Comparison of ENCODE assay signal across 28 cellular contexts in genomic region chr7:49669692-49670260, GRCh38.
"Had no signal": no experiment of that assay in that cellular context is flagged by ENCODE, and none has a peak within 500 bp of the region (broad histone marks: within the 10 kb centered on the region; RNA-seq: fewer than 3 reads in every experiment).

No MANE protein-coding gene starts in this region.

- H3K4me1 Mint-ChIP-seq: activated CD4-positive, alpha-beta T cell treated with anti-CD3 and anti-CD28 coated beads, Interleukin-2, amount 10 ng/mL, durations not matched to agents 24 days and 14 days; activated naive CD4-positive, alpha-beta T cell treated with anti-CD3 and anti-CD28 coated beads, Interleukin-2, amount 50 U/mL, for 24 hours; activated naive CD8-positive, alpha-beta T cell treated with anti-CD3 and anti-CD28 coated beads, Interleukin-2, amount 50 U/mL, for 24 hours; stimulated activated effector memory CD8-positive, alpha-beta T cell treated with anti-CD3 and anti-CD28 coated beads, Interleukin-12 subunit alpha, Interleukin-12 subunit beta, amount 100 ng/mL, for 72 hours had no signal

- H3K27me3 Mint-ChIP-seq: activated CD4-positive, alpha-beta memory T cell treated with anti-CD3 and anti-CD28 coated beads for 36 hours; activated CD4-positive, alpha-beta T cell treated with anti-CD3 and anti-CD28 coated beads, Interleukin-2, amount 10 ng/mL, durations not matched to agents 24 days and 14 days; activated naive CD8-positive, alpha-beta T cell treated with anti-CD3 and anti-CD28 coated beads, Interleukin-2, amount 50 U/mL, for 24 hours; activated T-cell treated with anti-CD3 and anti-CD28 coated beads, Interleukin-2, amount 50 U/mL, for 24 hours; natural killer cell treated with Interleukin-12 subunit alpha and Interleukin-12 subunit beta and Interleukin-15 and Interleukin-18, amount 100 ng/mL, for 72 hours; stimulated activated naive CD8-positive, alpha-beta T cell treated with anti-CD3 and anti-CD28 coated beads, Interleukin-15, Interleukin-2, amounts not matched to agents 100 ng/mL and 50 ng/mL, for 24 hours had no signal

- H3K4me3 ChIP-seq: gastrocnemius medialis, lung, mucosa of descending colon, skin epidermis, vagina had no signal

- H3K36me3 ChIP-seq: gastrocnemius medialis, neutrophil, vagina, WERI-Rb-1 had no signal

- DNase-seq: activated CD4-positive, alpha-beta memory T cell treated with anti-CD3 and anti-CD28 coated beads for 36 hours; activated CD4-positive, alpha-beta T cell treated with anti-CD3 and anti-CD28 coated beads, Interleukin-2, amount 10 ng/mL, durations not matched to agents 24 days and 14 days; activated CD8-positive, alpha-beta memory T cell treated with anti-CD3 and anti-CD28 coated beads, Interleukin-2, amount 50 U/mL, for 48 hours; activated gamma-delta T cell; activated naive CD8-positive, alpha-beta T cell treated with anti-CD3 and anti-CD28 coated beads, Interleukin-2, amount 50 U/mL, for 24 hours; activated T-cell treated with anti-CD3 and anti-CD28 coated beads, Interleukin-2, amount 50 U/mL, for 24 hours; amygdala; central memory CD4-positive, alpha-beta T cell; gastrocnemius medialis; mucosa of descending colon; stimulated activated CD4-positive, alpha-beta T cell treated with anti-CD3 and anti-CD28 coated beads, Interleukin-12 subunit alpha, Interleukin-12 subunit beta, amount 100 ng/mL, for 4 hours; stimulated activated CD4-positive, alpha-beta T cell treated with anti-CD3 and anti-CD28 coated beads, Interleukin-4, amount 100 ng/mL, for 24 hours; SW 1271; T-helper 9 cell; WERI-Rb-1 had no signal

- H3K9me3 Mint-ChIP-seq: activated CD4-positive, alpha-beta memory T cell treated with anti-CD3 and anti-CD28 coated beads for 36 hours; activated CD4-positive, alpha-beta T cell treated with anti-CD3 and anti-CD28 coated beads, Interleukin-2, amount 10 ng/mL, durations not matched to agents 24 days and 14 days; T-helper 1 cell treated with Interleukin-12 subunit alpha and Interleukin-12 subunit beta and Interleukin-4 antibody, amounts not matched to agents 30 μg/mL and 1 μg/mL, for 36 hours had no signal

- H3K4me3 Mint-ChIP-seq: activated CD4-positive, alpha-beta memory T cell treated with anti-CD3 and anti-CD28 coated beads for 36 hours; activated CD4-positive, alpha-beta T cell treated with anti-CD3 and anti-CD28 coated beads, Interleukin-2, amount 10 ng/mL, durations not matched to agents 24 days and 14 days; activated naive CD4-positive, alpha-beta T cell treated with anti-CD3 and anti-CD28 coated beads, Interleukin-2, amount 50 U/mL, for 24 hours; activated naive CD8-positive, alpha-beta T cell treated with anti-CD3 and anti-CD28 coated beads, Interleukin-2, amount 50 U/mL, for 24 hours; activated T-cell treated with anti-CD3 and anti-CD28 coated beads, Interleukin-2, amount 50 U/mL, for 24 hours; natural killer cell treated with Interleukin-12 subunit alpha and Interleukin-12 subunit beta and Interleukin-15 and Interleukin-18, amount 100 ng/mL, for 72 hours; stimulated activated effector memory CD8-positive, alpha-beta T cell treated with anti-CD3 and anti-CD28 coated beads, Interleukin-12 subunit alpha, Interleukin-12 subunit beta, amount 100 ng/mL, for 72 hours; stimulated activated naive CD8-positive, alpha-beta T cell treated with anti-CD3 and anti-CD28 coated beads, Interleukin-15, Interleukin-2, amounts not matched to agents 100 ng/mL and 50 ng/mL, for 24 hours; T-helper 1 cell treated with Interleukin-12 subunit alpha and Interleukin-12 subunit beta and Interleukin-4 antibody, amounts not matched to agents 30 μg/mL and 1 μg/mL, for 36 hours; type B pancreatic cell had no signal

- H3K27ac ChIP-seq: gastrocnemius medialis, neutrophil, vagina, WERI-Rb-1 had no signal

- H3K9me3 ChIP-seq: gastrocnemius medialis, mucosa of descending colon, neutrophil, vagina had no signal

- H3K4me1 ChIP-seq: gastrocnemius medialis had no signal

- H3K27me3 ChIP-seq: gastrocnemius medialis, neutrophil, vagina had no signal

- H3K36me3 Mint-ChIP-seq: activated CD4-positive, alpha-beta memory T cell treated with anti-CD3 and anti-CD28 coated beads for 36 hours; activated naive CD4-positive, alpha-beta T cell treated with anti-CD3 and anti-CD28 coated beads, Interleukin-2, amount 50 U/mL, for 24 hours; stimulated activated effector memory CD8-positive, alpha-beta T cell treated with anti-CD3 and anti-CD28 coated beads, Interleukin-12 subunit alpha, Interleukin-12 subunit beta, amount 100 ng/mL, for 72 hours; type B pancreatic cell had no signal

- ATAC-seq: activated CD4-positive, CD25-positive, alpha-beta regulatory T cell treated with anti-CD3 and anti-CD28 coated beads, Interleukin-2, amount 50 U/mL, for 24 hours; activated naive CD8-positive, alpha-beta T cell treated with anti-CD3 and anti-CD28 coated beads, Interleukin-2, amount 50 U/mL, for 24 hours; gastrocnemius medialis; left lobe of liver; mucosa of descending colon; natural killer cell treated with Interleukin-12 subunit alpha and Interleukin-12 subunit beta and Interleukin-15 and Interleukin-18, amount 100 ng/mL, for 72 hours; sciatic nerve; stimulated activated effector memory CD8-positive, alpha-beta T cell treated with anti-CD3 and anti-CD28 coated beads, Interleukin-12 subunit alpha, Interleukin-12 subunit beta, amount 100 ng/mL, for 72 hours had no signal

- H3K27ac Mint-ChIP-seq: activated CD4-positive, alpha-beta memory T cell treated with anti-CD3 and anti-CD28 coated beads for 36 hours; activated CD4-positive, alpha-beta T cell treated with anti-CD3 and anti-CD28 coated beads, Interleukin-2, amount 10 ng/mL, durations not matched to agents 24 days and 14 days; activated naive CD4-positive, alpha-beta T cell treated with anti-CD3 and anti-CD28 coated beads, Interleukin-2, amount 50 U/mL, for 24 hours; activated naive CD8-positive, alpha-beta T cell treated with anti-CD3 and anti-CD28 coated beads, Interleukin-2, amount 50 U/mL, for 24 hours; activated T-cell treated with anti-CD3 and anti-CD28 coated beads, Interleukin-2, amount 50 U/mL, for 24 hours; natural killer cell treated with Interleukin-12 subunit alpha and Interleukin-12 subunit beta and Interleukin-15 and Interleukin-18, amount 100 ng/mL, for 72 hours; stimulated activated effector memory CD8-positive, alpha-beta T cell treated with anti-CD3 and anti-CD28 coated beads, Interleukin-12 subunit alpha, Interleukin-12 subunit beta, amount 100 ng/mL, for 72 hours; stimulated activated naive CD8-positive, alpha-beta T cell treated with anti-CD3 and anti-CD28 coated beads, Interleukin-15, Interleukin-2, amounts not matched to agents 100 ng/mL and 50 ng/mL, for 24 hours; T-helper 1 cell treated with Interleukin-12 subunit alpha and Interleukin-12 subunit beta and Interleukin-4 antibody, amounts not matched to agents 30 μg/mL and 1 μg/mL, for 36 hours; type B pancreatic cell had no signal
